Comparison of ENCODE assay signal across 31 cellular contexts in genomic region chr3:10315101-10315500, GRCh38. TPM values are rescaled to one million over a fixed set of nuclear protein-coding genes. Genes with fewer than 3 reads are reported as not detected.
"Had no signal": no experiment of that assay in that cellular context is flagged by ENCODE, and none has a peak within 500 bp of the region (broad histone marks: within the 10 kb centered on the region; RNA-seq: fewer than 3 reads in every experiment).

No MANE protein-coding gene starts in this region.

- H3K9me3 Mint-ChIP-seq: activated CD4-positive, alpha-beta memory T cell treated with anti-CD3 and anti-CD28 coated beads for 36 hours; activated CD4-positive, alpha-beta T cell treated with anti-CD3 and anti-CD28 coated beads, Interleukin-2, amount 10 ng/mL, durations not matched to agents 24 days and 14 days; activated T-helper 1 cell treated with anti-CD3 and anti-CD28 coated beads, Interleukin-12 subunit alpha, Interleukin-12 subunit beta, Interleukin-2, Interleukin-4 antibody, amounts not matched to agents 30 ng/mL and 10 ng/mL and 1 ng/mL, durations not matched to agents 14 hours and 24 hours and 36 hours; activated T-helper 2 cell treated with anti-CD3 and anti-CD28 coated beads, Interferon-gamma antibody, Interleukin-2, Interleukin-4, amounts not matched to agents 10 μg/mL and 5 μg/mL and 100 μg/mL, durations not matched to agents 14 hours and 24 hours and 36 hours; central memory CD8-positive, alpha-beta T cell; endodermal cell had no signal

- H3K27me3 Mint-ChIP-seq: activated CD4-positive, alpha-beta memory T cell treated with anti-CD3 and anti-CD28 coated beads for 36 hours; activated CD4-positive, alpha-beta T cell treated with anti-CD3 and anti-CD28 coated beads for 36 hours; activated CD4-positive, alpha-beta T cell treated with anti-CD3 and anti-CD28 coated beads, Interleukin-2, amount 10 ng/mL, durations not matched to agents 24 days and 14 days; activated CD8-positive, alpha-beta memory T cell treated with anti-CD3 and anti-CD28 coated beads, Interleukin-2, amount 10 ng/mL, durations not matched to agents 7 days and 5 days; activated naive CD8-positive, alpha-beta T cell; central memory CD8-positive, alpha-beta T cell had no signal

- H3K27ac Mint-ChIP-seq: activated CD4-positive, alpha-beta T cell treated with anti-CD3 and anti-CD28 coated beads for 36 hours; activated CD8-positive, alpha-beta memory T cell treated with anti-CD3 and anti-CD28 coated beads, Interleukin-2, amount 10 ng/mL, durations not matched to agents 7 days and 5 days; activated CD8-positive, alpha-beta T cell treated with anti-CD3 and anti-CD28 coated beads, Interleukin-2, amount 10 ng/mL, durations not matched to agents 7 days and 5 days; activated T-helper 2 cell treated with anti-CD3 and anti-CD28 coated beads, Interferon-gamma antibody, Interleukin-2, Interleukin-4, amounts not matched to agents 10 μg/mL and 5 μg/mL and 100 μg/mL, durations not matched to agents 14 hours and 24 hours and 36 hours; endodermal cell had no signal

- FAIRE-seq: astrocyte, bronchial epithelial cell, colon, frontal cortex had no signal

- DNase-seq: activated CD4-positive, alpha-beta memory T cell treated with anti-CD3 and anti-CD28 coated beads for 36 hours; activated CD4-positive, alpha-beta T cell treated with anti-CD3 and anti-CD28 coated beads for 36 hours; activated CD4-positive, alpha-beta T cell treated with anti-CD3 and anti-CD28 coated beads, Interleukin-2, amount 10 ng/mL, durations not matched to agents 24 days and 14 days; activated CD4-positive, CD25-positive, alpha-beta regulatory T cell; activated CD4-positive, CD25-positive, alpha-beta regulatory T cell treated with anti-CD3 and anti-CD28 coated beads, Interleukin-2, amount 50 U/mL, for 72 hours; activated CD8-positive, alpha-beta memory T cell treated with anti-CD3 and anti-CD28 coated beads, Interleukin-2, amount 10 ng/mL, durations not matched to agents 7 days and 5 days; activated CD8-positive, alpha-beta memory T cell treated with anti-CD3 and anti-CD28 coated beads, Interleukin-2, amount 50 U/mL, for 4 hours; activated CD8-positive, alpha-beta T cell treated with anti-CD3 and anti-CD28 coated beads, Interleukin-2, amount 10 ng/mL, durations not matched to agents 7 days and 5 days; activated gamma-delta T cell treated with Interleukin-2 at 50 U/mL for 16 hours; activated naive CD4-positive, alpha-beta T cell treated with anti-CD3 and anti-CD28 coated beads, Interleukin-2, amount 50 U/mL, for 16 hours; activated naive CD4-positive, alpha-beta T cell treated with Interleukin-2 at 50 U/mL for 16 hours; activated T-cell treated with anti-CD3 and anti-CD28 coated beads, Interleukin-2, amount 50 U/mL, for 1 hour; activated T-cell treated with anti-CD3 and anti-CD28 coated beads, Interleukin-2, amount 50 U/mL, for 48 hours; amniotic stem cell; brain microvascular endothelial cell; effector CD8-positive, alpha-beta T cell; endodermal cell; foreskin fibroblast; glutamatergic neuron; T-helper 2 cell had no signal

- ATAC-seq: activated CD4-positive, alpha-beta T cell treated with anti-CD3 and anti-CD28 coated beads for 36 hours; activated CD8-positive, alpha-beta memory T cell treated with anti-CD3 and anti-CD28 coated beads, Interleukin-2, amount 10 ng/mL, durations not matched to agents 7 days and 5 days; activated CD8-positive, alpha-beta T cell treated with anti-CD3 and anti-CD28 coated beads, Interleukin-2, amount 10 ng/mL, durations not matched to agents 7 days and 5 days; esophagus mucosa had no signal

- H3K27me3 ChIP-seq: brain microvascular endothelial cell had no signal

- H3K27ac ChIP-seq: brain microvascular endothelial cell had no signal

- H3K4me3 Mint-ChIP-seq: activated CD4-positive, alpha-beta memory T cell treated with anti-CD3 and anti-CD28 coated beads for 36 hours; activated CD4-positive, alpha-beta T cell treated with anti-CD3 and anti-CD28 coated beads for 36 hours; activated CD4-positive, alpha-beta T cell treated with anti-CD3 and anti-CD28 coated beads, Interleukin-2, amount 10 ng/mL, durations not matched to agents 24 days and 14 days; activated CD8-positive, alpha-beta memory T cell treated with anti-CD3 and anti-CD28 coated beads, Interleukin-2, amount 10 ng/mL, durations not matched to agents 7 days and 5 days; activated CD8-positive, alpha-beta T cell treated with anti-CD3 and anti-CD28 coated beads, Interleukin-2, amount 10 ng/mL, durations not matched to agents 7 days and 5 days; activated naive CD8-positive, alpha-beta T cell; activated T-helper 1 cell treated with anti-CD3 and anti-CD28 coated beads, Interleukin-12 subunit alpha, Interleukin-12 subunit beta, Interleukin-2, Interleukin-4 antibody, amounts not matched to agents 30 ng/mL and 10 ng/mL and 1 ng/mL, durations not matched to agents 14 hours and 24 hours and 36 hours; central memory CD8-positive, alpha-beta T cell; endodermal cell had no signal

RNA-seq across cellular contexts. Expression of gene GHRL, which starts 22.4 kb away (rescaled TPM):
- total RNA-seq: activated CD8-positive, alpha-beta memory T cell treated with anti-CD3 and anti-CD28 coated beads for 36 hours; astrocyte; bronchial epithelial cell; endodermal cell; epithelial cell of proximal tubule; frontal cortex had no signal
